In genomic region chr13:19864018-19864338, GRCh38 we compare ENCODE assay signal across 8 cellular contexts. TPM values are rescaled to one million over a fixed set of nuclear protein-coding genes. Genes with fewer than 3 reads are reported as not detected.
DNase-seq lines count a peak whose midpoint lies in the region; ATAC-seq, FAIRE-seq and TF ChIP-seq lines count a peak whose summit lies in the region.

No MANE protein-coding gene starts in this region.

- ATAC-seq in GM21515 (IDR thresholded peaks at IDR 0.05; ENCODE audit: unreplicated experiment) (peak; percentile 36), K562 (peak; percentile 63)

- H3K27ac ChIP-seq in K562 (ENCODE audit: extremely low read depth, low read depth, low read length) = peak overlapping the region; percentile 91

- FAIRE-seq in K562 (lab: Jason Lieb, UNC) = no peak

- no peak for TF ChIP-seq CTCF in K562 (IDR thresholded peaks at IDR 0.05 in 2 of 3, conservative IDR thresholded peaks at IDR 0.05 in 1 of 3; ENCODE audit: insufficient read depth in 2 of 3, low read depth in 1 of 3, low read length in 3 of 3)

- CTCF ChIA-PET in K562 (lab: Yijun Ruan, JAX; ENCODE audit: low intra/inter-chr PET ratio) = interaction anchor here (1.6 kb wide), 1 partner anchor 96 kb away, joined by 3 read pairs; no protein-coding TSS in a partner anchor

- peaks cover 37% of the 10 kb centered on the region for H3K79me2 ChIP-seq in K562 (ENCODE audit: control insufficient read depth, insufficient read depth, low read length)

- in situ Hi-C loops in K562 (cut with MboI) (no loop called here), G401 (cut with HindIII; ENCODE audit: low sequenced_read_pairs) (no loop called here)

- WGBS in K562 (ENCODE audit: insufficient coverage, low coverage, missing lambda C conversion rate) = 2% methylated on average over 8 of the region's 28 CpGs

- POLR2A ChIA-PET in K562 (lab: Yijun Ruan, JAX) = interaction anchor here (0.5 to 1.4 kb wide), 15 partner anchors 13 to 777 kb away, joined by 3 to 5 read pairs (median 3); no protein-coding TSS in a partner anchor

- H3K4me2 ChIP-seq in K562 (ENCODE audit: insufficient read depth, low read length) = peak overlapping the region; percentile 73; the same call in 1 of the 2 replicates

- no peak for TF ChIP-seq RAD21 in K562 (CRISPR knock-in tag; conservative IDR thresholded peaks at IDR 0.05 in 1 of 2, IDR thresholded peaks at IDR 0.05 in 1 of 2)

- peaks cover 8% of the 10 kb centered on the region for H3K4me1 ChIP-seq in ES-I3 (ENCODE audit: insufficient read depth, low read length)
- H3K4me1 ChIP-seq in K562 (replicated peaks in 1 of 2; ENCODE audit: control insufficient read depth in 2 of 2, insufficient read depth in 2 of 2, low read length in 2 of 2) = peaks cover 15 to 20% of the 10 kb centered on the region in 2 experiments; a peak in 4 of 5 replicates

- H3K9me3 ChIP-seq in ES-I3 (ENCODE audit: control insufficient read depth, insufficient read depth, low read length) (no peaks in the 10 kb centered on the region), K562 (replicated peaks; ENCODE audit: control insufficient read depth, insufficient read depth, low read depth, low read length) (no peaks in the 10 kb centered on the region), iPS-18c (ENCODE audit: control insufficient read depth, insufficient read depth, low read length) (peaks cover 2% of the 10 kb centered on the region)

- TF ChIP-seq EP300 in K562 (IDR thresholded peaks at IDR 0.05; ENCODE audit: low read length) = no peak

- TSS peak; percentile 80 for BruUV-seq in K562 (replicated peaks; lab: Mats Ljungman, UMichigan)

- no peaks in the 10 kb centered on the region for H4K20me1 ChIP-seq in K562 (replicated peaks; ENCODE audit: control insufficient read depth, insufficient read depth, low read length)

- no peaks in the 10 kb centered on the region for H3K27me3 ChIP-seq in K562 (ENCODE audit: control insufficient read depth in 2 of 2, insufficient read depth in 2 of 2, low read length in 2 of 2)

- TF ChIP-seq POLR2A in K562 (conservative IDR thresholded peaks at IDR 0.05) = peak; percentile 0; the same call in 1 of the 2 replicates

- peak overlapping the region; percentile 89 for H3K9ac ChIP-seq in ES-I3 (ENCODE audit: low read depth, low read length)
- peak overlapping the region; percentile 76 to 94 for H3K9ac ChIP-seq in K562 (ENCODE audit: insufficient read depth in 1 of 2, low read depth in 2 of 2, low read length in 2 of 2)

- DNase-seq in HuH-7 (ENCODE audit: low spot score) (peak; percentile 46), SW 1271 (lab: John Stamatoyannopoulos, UW) (peak; percentile 34 to 59), K562 (ENCODE audit: extremely low read depth in 1 of 4, low spot score in 3 of 4) (peak; percentile 61 to 77 (median 66)), smooth muscle cell of the brain vasculature (ENCODE audit: low read depth, low spot score) (peak; percentile 62), G401 (ENCODE audit: low spot score) (no peak)

- no peaks in the 10 kb centered on the region for H3K36me3 ChIP-seq in ES-I3 (ENCODE audit: insufficient read depth, low read length)
- peaks cover 9% of the 10 kb centered on the region; the same call in 2 of the 3 replicates for H3K36me3 ChIP-seq in K562 (ENCODE audit: control insufficient read depth, insufficient read depth, low read length)

- H3K4me3 ChIP-seq in K562 (peak overlapping the region; percentile 57), iPS-18c (ENCODE audit: insufficient read depth, low read depth, low read length) (peak overlapping the region; percentile 86)

- intact Hi-C loops in K562 (cut with micrococcal nuclease) = loop anchor here (5.0 to 10.0 kb wide), 2 partner anchors 79 to 98 kb away; partner anchors contain the start of gene PSPC1

- H3K9me1 ChIP-seq in K562 (ENCODE audit: control insufficient read depth, insufficient read depth, low read length) = no peaks in the 10 kb centered on the region

- H2AFZ ChIP-seq in K562 (ENCODE audit: low read depth, low read length) = peak overlapping the region; percentile 89

TF ChIP-seq in K562, 482 proteins besides CTCF, POLR2A, EP300 and RAD21 (continues in another document):
- TF ChIP-seq RNF2 (IDR thresholded peaks at IDR 0.05) = no peak; the same call in 1 of the 2 replicates
- TF ChIP-seq GTF2E2 (tag; IDR thresholded peaks at IDR 0.05) = peak; percentile 71; the same call in 1 of the 2 replicates
- no peak for TF ChIP-seq ZNF407 (IDR thresholded peaks at IDR 0.05; ENCODE audit: low read depth)
- TF ChIP-seq RBFOX2 (IDR thresholded peaks at IDR 0.05; ENCODE audit: low read depth, low read length) = peak; percentile 85

RNA-seq across cellular contexts. Expression of gene ZMYM5, which starts 0.5 kb away (rescaled TPM):
- 10.6 and 27.2 TPM in 2 replicates for total RNA-seq in K562 (2011; cell fraction: chromatin; rRNA removed; ENCODE audit: low replicate concordance)
- 6.8 and 7.3 TPM in 2 replicates for total RNA-seq in K562 (2011; cell fraction: nucleolus; rRNA removed)
- 13.3 and 14.8 TPM in 2 replicates for total RNA-seq in K562 (2011; cell fraction: nucleoplasm; rRNA removed)
- total RNA-seq in K562 (2014; rRNA removed) (5.0 and 5.4 TPM in 2 replicates), K562 (2014; rRNA removed; fragmentation: Illumina TruSeq; extraction: Trizol) (11.9 and 15.8 TPM in 2 replicates), K562 (2015; rRNA removed; fragmentation: Illumina TruSeq; extraction: Trizol) (9.6 and 10.3 TPM in 2 replicates), K562 (2021) (6.8 and 7.8 TPM in 2 replicates)
- polyA plus RNA-seq in K562 (2011; rRNA removed) (8.5 and 10.3 TPM in 2 replicates), K562 (2014; fragmentation: Illumina TruSeq; extraction: Trizol) (10.0 and 10.3 TPM in 2 replicates), K562 (2014; fragmentation: Nextera tagmentation; extraction: Ambion mirVana) (1 to 10 TPM; 6.5 to 7.7 TPM), K562 (2014; rRNA removed) (6.5 and 7.2 TPM in 2 replicates)
- polyA plus RNA-seq in K562 (2011; cell fraction: cytosol; rRNA removed) = 1.8 and 3.5 TPM in 2 replicates
- polyA plus RNA-seq in K562 (2011; cell fraction: nucleus; rRNA removed) = 3.8 and 5.3 TPM in 2 replicates
- polyA plus RNA-seq in K562 (2012) = 6.3 and 7.4 TPM in 2 replicates
- 10.5 and 13.6 TPM in 2 replicates for polyA minus RNA-seq in K562 (2011; rRNA and poly(A)+ RNA removed)
- 3.1 and 4.0 TPM in 2 replicates for polyA minus RNA-seq in K562 (2011; cell fraction: cytosol; rRNA and poly(A)+ RNA removed)
- polyA minus RNA-seq in K562 (2011; cell fraction: nucleus; rRNA and poly(A)+ RNA removed) = 3.6 and 6.4 TPM in 2 replicates
- total RNA-seq in G401 (2014; rRNA removed; shearing (Covaris generic)) = 13.2 and 15.5 TPM in 2 replicates
